In genomic region chr19:29535432-29535831, GRCh38 we compare ENCODE assay signal across 18 cellular contexts. TPM values are rescaled to one million over a fixed set of nuclear protein-coding genes. Genes with fewer than 3 reads are reported as not detected.
DNase-seq lines count a peak whose midpoint lies in the region; ATAC-seq and TF ChIP-seq lines count a peak whose summit lies in the region.
"Had no signal": no experiment of that assay in that cellular context is flagged by ENCODE, and none has a peak within 500 bp of the region (broad histone marks: within the 10 kb centered on the region; RNA-seq: fewer than 3 reads in every experiment).

No MANE protein-coding gene starts in this region.

- in situ Hi-C loops in GM23248 (cut with MboI): no loop called here

- no peaks in the 10 kb centered on the region for H3K36me3 Mint-ChIP-seq in activated CD8-positive, alpha-beta memory T cell treated with anti-CD3 and anti-CD28 coated beads, Interleukin-2, amount 10 ng/mL, durations not matched to agents 7 days and 5 days
- H3K36me3 Mint-ChIP-seq in nephron progenitor cell (ENCODE audit: low read depth): peaks cover 38% of the 10 kb centered on the region
- H3K36me3 Mint-ChIP-seq: CD8-positive, alpha-beta T cell had no signal

- DNase-seq in activated CD8-positive, alpha-beta memory T cell treated with anti-CD3 and anti-CD28 coated beads, Interleukin-2, amount 10 ng/mL, durations not matched to agents 7 days and 5 days: peak; percentile 22
- DNase-seq in activated CD8-positive, alpha-beta memory T cell treated with anti-CD3 and anti-CD28 coated beads for 24 hours: no peak
- peak in 6 of 10 donors; percentile 13 to 36 (median 26) for DNase-seq in dorsolateral prefrontal cortex
- peak; percentile 28 for DNase-seq in nephron progenitor cell
- DNase-seq in upper lobe of right lung: peak; percentile 29
- no peak for DNase-seq in GM23248
- DNase-seq in SW 1271 (lab: John Stamatoyannopoulos, UW): no peak
- DNase-seq: DMS79, HCEC 1CT, KG1, NCI-H146, NCI-H2081, NCI-H82, PC-9 had no signal

- peaks cover 24% of the 10 kb centered on the region for H3K27me3 Mint-ChIP-seq in activated CD8-positive, alpha-beta memory T cell treated with anti-CD3 and anti-CD28 coated beads, Interleukin-2, amount 10 ng/mL, durations not matched to agents 7 days and 5 days
- peaks cover 57% of the 10 kb centered on the region for H3K27me3 Mint-ChIP-seq in nephron progenitor cell (ENCODE audit: low read depth, poor library complexity)

- H3K27ac Mint-ChIP-seq in activated CD8-positive, alpha-beta memory T cell treated with anti-CD3 and anti-CD28 coated beads, Interleukin-2, amount 10 ng/mL, durations not matched to agents 7 days and 5 days: no peak overlapping the region
- H3K27ac Mint-ChIP-seq in nephron progenitor cell: no peak overlapping the region
- H3K27ac Mint-ChIP-seq: CD8-positive, alpha-beta T cell had no signal

- ATAC-seq in activated CD8-positive, alpha-beta memory T cell treated with anti-CD3 and anti-CD28 coated beads, Interleukin-2, amount 10 ng/mL, durations not matched to agents 7 days and 5 days: no peak
- ATAC-seq in upper lobe of right lung: no peak
- no peak for ATAC-seq in HG03565 (IDR thresholded peaks at IDR 0.05; ENCODE audit: unreplicated experiment)
- ATAC-seq: CD8-positive, alpha-beta T cell had no signal

- TF ChIP-seq CTCF in dorsolateral prefrontal cortex (IDR thresholded peaks at IDR 0.05 in 54 of 56, conservative IDR thresholded peaks at IDR 0.05 in 2 of 56; ENCODE audit: low read depth in 1 of 56, partially characterized antibody in 56 of 56): no peak
- TF ChIP-seq CTCF in nephron progenitor cell (IDR thresholded peaks at IDR 0.05): no peak
- TF ChIP-seq CTCF in upper lobe of right lung (IDR thresholded peaks at IDR 0.05): no peak

- H3K9ac ChIP-seq in GM23248: no peak overlapping the region
- H3K9ac ChIP-seq: BLaER1 had no signal

- H3K36me3 ChIP-seq in upper lobe of right lung (no peaks in the 10 kb centered on the region), GM23248 (ENCODE audit: low read depth) (no peaks in the 10 kb centered on the region)
- H3K36me3 ChIP-seq: BLaER1 had no signal

- no peaks in the 10 kb centered on the region for H3K9me3 Mint-ChIP-seq in activated CD8-positive, alpha-beta memory T cell treated with anti-CD3 and anti-CD28 coated beads, Interleukin-2, amount 10 ng/mL, durations not matched to agents 7 days and 5 days (ENCODE audit: low read depth)
- no peaks in the 10 kb centered on the region for H3K9me3 Mint-ChIP-seq in nephron progenitor cell
- H3K9me3 Mint-ChIP-seq: CD8-positive, alpha-beta T cell had no signal

- no peak overlapping the region for H3K4me3 Mint-ChIP-seq in activated CD8-positive, alpha-beta memory T cell treated with anti-CD3 and anti-CD28 coated beads, Interleukin-2, amount 10 ng/mL, durations not matched to agents 7 days and 5 days
- H3K4me3 Mint-ChIP-seq in nephron progenitor cell: no peak overlapping the region
- H3K4me3 Mint-ChIP-seq: CD8-positive, alpha-beta T cell had no signal

- H3F3A ChIP-seq in GM23248 (ENCODE audit: insufficient read depth): no peaks in the 10 kb centered on the region

- intact Hi-C loops in dorsolateral prefrontal cortex (cut with DNase I) (loop anchor here (10.0 kb wide), 3 partner anchors 159 to 801 kb away; partner anchors contain the start of gene C19orf12 (in 1 of the 2)), upper lobe of right lung (cut with DNase I) (no loop called here)

- H3K4me1 Mint-ChIP-seq in activated CD8-positive, alpha-beta memory T cell treated with anti-CD3 and anti-CD28 coated beads, Interleukin-2, amount 10 ng/mL, durations not matched to agents 7 days and 5 days: peaks cover 3% of the 10 kb centered on the region
- peaks cover 12% of the 10 kb centered on the region for H3K4me1 Mint-ChIP-seq in nephron progenitor cell

- 22 to 27% methylated on average over 14 of the region's 14 CpGs for WGBS in GM23248 (ENCODE audit: low coverage in 1 of 2, low lambda C conversion rate in 2 of 2, missing lambda C conversion rate in 2 of 2), 2 experiments

- H3K27me3 ChIP-seq in dorsolateral prefrontal cortex (peaks cover 0 to 2% (median 0%) of the 10 kb centered on the region in 45 donors), upper lobe of right lung (peaks cover 44% of the 10 kb centered on the region), GM23248 (replicated peaks; ENCODE audit: insufficient read depth) (peaks cover 7% of the 10 kb centered on the region)

- no peaks in the 10 kb centered on the region for H3K79me2 ChIP-seq in GM23248 (ENCODE audit: insufficient read depth)

- CTCF ChIA-PET in activated CD8-positive, alpha-beta memory T cell treated with anti-CD3 and anti-CD28 coated beads, Interleukin-2, amount 10 ng/mL, durations not matched to agents 7 days and 5 days (lab: Charles Lee): no interaction called here

- no peaks in the 10 kb centered on the region for H4K20me1 ChIP-seq in GM23248 (ENCODE audit: insufficient read depth)
- H4K20me1 ChIP-seq: BLaER1 had no signal

- no peaks in the 10 kb centered on the region for H3K9me2 ChIP-seq in GM23248 (ENCODE audit: insufficient read depth)

- no peak overlapping the region for H2AFZ ChIP-seq in GM23248
- H2AFZ ChIP-seq: PC-9 had no signal

- H3K4me3 ChIP-seq in dorsolateral prefrontal cortex (no peak overlapping the region), upper lobe of right lung (no peak overlapping the region), GM23248 (no peak overlapping the region)
- H3K4me3 ChIP-seq: BLaER1, PC-9 had no signal

- H3K4me2 ChIP-seq in GM23248 (ENCODE audit: unreplicated experiment): no peak overlapping the region
- H3K4me2 ChIP-seq: BLaER1, PC-9 had no signal

- peak overlapping the region in 12 of 59 donors; percentile 1 to 57 (median 21) for H3K27ac ChIP-seq in dorsolateral prefrontal cortex
- no peak overlapping the region for H3K27ac ChIP-seq in upper lobe of right lung
- H3K27ac ChIP-seq in GM23248: no peak overlapping the region
- H3K27ac ChIP-seq: BLaER1, PC-9 had no signal

- no peaks in the 10 kb centered on the region for H3K4me1 ChIP-seq in upper lobe of right lung
- H3K4me1 ChIP-seq in GM23248 (ENCODE audit: insufficient read depth): no peaks in the 10 kb centered on the region

- H3K9me3 ChIP-seq in upper lobe of right lung (no peaks in the 10 kb centered on the region), GM23248 (ENCODE audit: low read depth) (no peaks in the 10 kb centered on the region)
- H3K9me3 ChIP-seq: BLaER1 had no signal

RNA-seq across cellular contexts. Expression of gene VSTM2B, which starts 9.6 kb away (rescaled TPM):
- total RNA-seq in activated CD8-positive, alpha-beta memory T cell treated with anti-CD3 and anti-CD28 coated beads, Interleukin-2, amount 10 ng/mL, durations not matched to agents 7 days and 5 days: not detected
- total RNA-seq in dorsolateral prefrontal cortex (10 to 100 TPM; 27.0 to 85.8 (median 42.8) TPM), upper lobe of right lung (not detected)
- not detected in 2 replicates for total RNA-seq in GM23248 (2014; rRNA removed; shearing (Covaris generic))
- polyA plus RNA-seq in GM23248 (2016; fragmentation: Nextera tagmentation; extraction: Ambion mirVana): not detected in 2 replicates
- total RNA-seq: CD8-positive, alpha-beta T cell; PC-9; SK-MEL-5 had no signal

Comparison
In these comparisons a context has a peak if more than half of its experiments do, and no peak if none do; other contexts are left out.
1. DNase-seq: peak in activated CD8-positive, alpha-beta memory T cell treated with anti-CD3 and anti-CD28 coated beads, Interleukin-2, amount 10 ng/mL, durations not matched to agents 7 days and 5 days (single experiment), dorsolateral prefrontal cortex (6 of 10), nephron progenitor cell (single experiment) and upper lobe of right lung (single experiment); none in activated CD8-positive, alpha-beta memory T cell treated with anti-CD3 and anti-CD28 coated beads for 24 hours (single experiment), GM23248 (single experiment) and SW 1271 (0 of 2).
2. RNA of gene VSTM2B, which starts 9.6 kb away (total RNA-seq): 27.0 to 85.8 TPM in dorsolateral prefrontal cortex; not detected in activated CD8-positive, alpha-beta memory T cell treated with anti-CD3 and anti-CD28 coated beads, Interleukin-2, amount 10 ng/mL, durations not matched to agents 7 days and 5 days, not detected in upper lobe of right lung (single experiment) and not detected in GM23248; every median in the first group is over 10 times any median in the second.